9 cellular contexts compared by ENCODE assay signal in genomic region chr2:14079576-14079975, GRCh38.
"Had no signal": no experiment of that assay in that cellular context is flagged by ENCODE, and none has a peak within 500 bp of the region (broad histone marks: within the 10 kb centered on the region; RNA-seq: fewer than 3 reads in every experiment).

No MANE protein-coding gene starts in this region.

- H3K9ac ChIP-seq: GM23248 had no signal

- DNase-seq: GM23248, H9, HCEC 1CT, IMR-90, KG1 had no signal

- FAIRE-seq: H1, H54, HTR-8/SVneo, K562 had no signal

- ATAC-seq: K562 had no signal

- H3K4me3 Mint-ChIP-seq: H9 had no signal

- H3K27ac Mint-ChIP-seq: H9 had no signal

- H3K4me3 ChIP-seq: GM23248, K562 had no signal

- H2AFZ ChIP-seq: GM23248 had no signal

- H3K27ac ChIP-seq: GM23248 had no signal
